Comparison of ENCODE assay signal across 1 cellular context in the genomic region with DNA sequence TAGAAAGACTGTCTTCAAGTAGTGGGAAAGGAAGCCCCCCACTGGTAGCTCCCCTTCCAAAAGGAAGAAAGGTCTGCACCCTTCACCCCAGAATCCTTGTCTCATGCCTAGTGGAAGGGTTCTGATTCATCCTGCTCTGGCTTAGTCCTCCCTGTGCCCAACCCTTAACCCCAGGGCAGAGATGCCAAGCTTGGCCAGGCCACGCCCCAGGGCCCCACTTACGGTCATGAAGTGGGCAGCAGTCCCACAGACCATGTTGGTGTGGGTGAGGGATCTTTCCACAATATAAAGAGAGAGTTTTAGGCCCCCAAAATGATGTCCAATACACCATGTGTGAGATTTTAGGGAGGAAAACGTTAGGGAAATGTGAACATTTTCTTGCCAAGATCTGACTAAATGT.
TF ChIP-seq lines count a peak whose summit lies in the region.

No MANE protein-coding gene starts in this region.

TF ChIP-seq in IMR-90, 13 proteins besides CTCF, POLR2A, EP300 and RAD21:
- TF ChIP-seq, protein P1, sequence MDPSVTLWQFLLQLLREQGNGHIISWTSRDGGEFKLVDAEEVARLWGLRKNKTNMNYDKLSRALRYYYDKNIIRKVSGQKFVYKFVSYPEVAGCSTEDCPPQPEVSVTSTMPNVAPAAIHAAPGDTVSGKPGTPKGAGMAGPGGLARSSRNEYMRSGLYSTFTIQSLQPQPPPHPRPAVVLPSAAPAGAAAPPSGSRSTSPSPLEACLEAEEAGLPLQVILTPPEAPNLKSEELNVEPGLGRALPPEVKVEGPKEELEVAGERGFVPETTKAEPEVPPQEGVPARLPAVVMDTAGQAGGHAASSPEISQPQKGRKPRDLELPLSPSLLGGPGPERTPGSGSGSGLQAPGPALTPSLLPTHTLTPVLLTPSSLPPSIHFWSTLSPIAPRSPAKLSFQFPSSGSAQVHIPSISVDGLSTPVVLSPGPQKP (IDR thresholded peaks at IDR 0.05; ENCODE audit: borderline replicate concordance, low read depth, low read length) = no peak
- TF ChIP-seq NFE2L2 (IDR thresholded peaks at IDR 0.05; ENCODE audit: low read depth, low read length) = no peak
- no peak for TF ChIP-seq BHLHE40 (IDR thresholded peaks at IDR 0.05; ENCODE audit: low read depth, low read length)
- no peak for TF ChIP-seq RCOR1 (IDR thresholded peaks at IDR 0.05; ENCODE audit: insufficient replicate concordance, low read length)
- no peak for TF ChIP-seq USF2 (IDR thresholded peaks at IDR 0.05; ENCODE audit: low read depth, low read length)
- no peak for TF ChIP-seq CHD1 (IDR thresholded peaks at IDR 0.05; ENCODE audit: low read depth, low read length)
- TF ChIP-seq FOS (IDR thresholded peaks at IDR 0.05; ENCODE audit: low read depth, low read length) = no peak
- TF ChIP-seq RFX5 (IDR thresholded peaks at IDR 0.05; ENCODE audit: low read depth, low read length) = no peak
- no peak for TF ChIP-seq MAZ (IDR thresholded peaks at IDR 0.05; ENCODE audit: borderline replicate concordance, low read depth, low read length)
- no peak for TF ChIP-seq SMC3 (IDR thresholded peaks at IDR 0.05; ENCODE audit: low read depth, low read length)
- no peak for TF ChIP-seq MAFK (IDR thresholded peaks at IDR 0.05; ENCODE audit: low read depth, low read length)
- TF ChIP-seq MXI1 (IDR thresholded peaks at IDR 0.05; ENCODE audit: borderline replicate concordance, low read depth, low read length) = no peak
- no peak for TF ChIP-seq CEBPB (IDR thresholded peaks at IDR 0.05; ENCODE audit: low read depth, low read length)
